ENCODE assay signal across 22 cellular contexts in the genomic region with DNA sequence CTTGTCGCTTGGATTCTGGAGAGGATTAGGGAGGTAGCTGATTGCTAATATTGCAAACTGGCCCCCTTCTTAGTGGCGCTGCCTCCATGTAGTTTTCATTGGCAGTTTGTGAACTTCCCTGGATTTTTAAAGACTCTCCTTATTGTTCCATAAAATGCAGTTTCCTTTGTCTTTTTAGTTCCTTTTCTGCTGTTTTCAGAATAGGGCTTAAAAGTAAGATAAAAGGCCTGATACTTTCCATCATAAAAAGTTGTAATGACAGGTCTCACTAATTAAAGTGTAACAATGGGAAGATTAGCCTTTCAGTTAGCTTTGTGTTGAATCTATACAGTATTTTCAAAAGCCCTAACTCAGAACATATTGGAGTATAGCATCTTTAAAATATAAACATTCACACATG. TPM values are rescaled to one million over a fixed set of nuclear protein-coding genes. Genes with fewer than 3 reads are reported as not detected.
A peak's percentile ranks its signal among the peaks of the same experiment; 100 is the strongest.
DNase-seq lines count a peak whose midpoint lies in the region; ATAC-seq and TF ChIP-seq lines count a peak whose summit lies in the region.
"Had no signal": no experiment of that assay in that cellular context is flagged by ENCODE, and none has a peak within 500 bp of the region (broad histone marks: within the 10 kb centered on the region; RNA-seq: fewer than 3 reads in every experiment).

No MANE protein-coding gene starts in this region.

- H3K9me3 ChIP-seq in HUES48 (ENCODE audit: control insufficient read depth, insufficient read depth, low read length) (no peaks in the 10 kb centered on the region), neural progenitor cell (ENCODE audit: low read depth) (no peaks in the 10 kb centered on the region), trophoblast cell (ENCODE audit: insufficient read depth, low read depth, low read length) (no peaks in the 10 kb centered on the region)
- H3K9me3 ChIP-seq: BE2C, BLaER1 had no signal

- H2BK12ac ChIP-seq in trophoblast cell (ENCODE audit: low read length), result no peak overlapping the region

- H3K18ac ChIP-seq in trophoblast cell (ENCODE audit: low read length), result no peak overlapping the region

- WGBS in trophoblast cell (ENCODE audit: extremely low coverage, insufficient coverage, insufficient read length), result no CpG with 5 or more reads among the region's 2 CpGs

- H3K27me3 ChIP-seq in GM23338 (ENCODE audit: insufficient read depth) (no peaks in the 10 kb centered on the region), HUES48 (ENCODE audit: control insufficient read depth, insufficient read depth, low read length) (no peaks in the 10 kb centered on the region), neural progenitor cell (no peaks in the 10 kb centered on the region), trophoblast cell (ENCODE audit: insufficient read depth, low read length) (no peaks in the 10 kb centered on the region)
- H3K27me3 ChIP-seq: BE2C had no signal

- H2BK5ac ChIP-seq in trophoblast cell (ENCODE audit: low read depth, low read length, poor library complexity), result no peak overlapping the region

- H3K4me3 ChIP-seq in GM23338, result no peak overlapping the region
- H3K4me3 ChIP-seq in HUES48 (ENCODE audit: low read depth, low read length), result no peak overlapping the region
- H3K4me3 ChIP-seq in neural progenitor cell, result no peak overlapping the region
- no peak overlapping the region for H3K4me3 ChIP-seq in trophoblast cell (ENCODE audit: low read depth, low read length)
- H3K4me3 ChIP-seq: BLaER1 had no signal

- H3K4me2 ChIP-seq in GM23338 (peak overlapping the region; percentile 17; the same call in 1 of the 2 replicates), neural progenitor cell (peak overlapping the region; percentile 12), trophoblast cell (ENCODE audit: low read length) (no peak overlapping the region)
- H3K4me2 ChIP-seq: BLaER1 had no signal

- no peak overlapping the region for H4K8ac ChIP-seq in trophoblast cell (ENCODE audit: low read depth, low read length)

- H4K20me1 ChIP-seq in GM23338 (replicated peaks; ENCODE audit: insufficient read depth) (no peaks in the 10 kb centered on the region), neural progenitor cell (ENCODE audit: low read depth) (no peaks in the 10 kb centered on the region)

- H3K27ac Mint-ChIP-seq in GM23338 (no peak overlapping the region), neural progenitor cell (no peak overlapping the region)
- H3K27ac Mint-ChIP-seq: CD14-positive monocyte; CD4-positive, alpha-beta memory T cell; CD4-positive, CD25-positive, alpha-beta regulatory T cell; CD8-positive, alpha-beta memory T cell had no signal

- H3K4me3 Mint-ChIP-seq in GM23338, result no peak overlapping the region
- H3K4me3 Mint-ChIP-seq in neural progenitor cell, result no peak overlapping the region
- H3K4me3 Mint-ChIP-seq: CD14-positive monocyte; CD4-positive, alpha-beta memory T cell; CD4-positive, CD25-positive, alpha-beta regulatory T cell; CD8-positive, alpha-beta memory T cell had no signal

- no peak overlapping the region for H2AFZ ChIP-seq in GM23338
- H2AFZ ChIP-seq in neural progenitor cell (replicated peaks), result no peak overlapping the region
- no peak overlapping the region for H2AFZ ChIP-seq in trophoblast cell (ENCODE audit: insufficient read depth, low read length, poor library complexity)

- H3K27me3 Mint-ChIP-seq in GM23338 (ENCODE audit: insufficient read depth, low read depth, poor library complexity) (no peaks in the 10 kb centered on the region), neural progenitor cell (ENCODE audit: insufficient read depth, low read depth) (no peaks in the 10 kb centered on the region)
- H3K27me3 Mint-ChIP-seq: CD4-positive, CD25-positive, alpha-beta regulatory T cell had no signal

- H3K79me1 ChIP-seq in trophoblast cell (ENCODE audit: low read length), result no peaks in the 10 kb centered on the region

- no peak overlapping the region for H3K14ac ChIP-seq in trophoblast cell (ENCODE audit: low read length)

- H3K4me1 Mint-ChIP-seq in GM23338 (peaks cover 50% of the 10 kb centered on the region), neural progenitor cell (peaks cover 36% of the 10 kb centered on the region)
- H3K4me1 Mint-ChIP-seq: CD14-positive monocyte; CD4-positive, CD25-positive, alpha-beta regulatory T cell; CD8-positive, alpha-beta memory T cell had no signal

- H3K9ac ChIP-seq in HUES48 (ENCODE audit: low read depth, low read length), result no peak overlapping the region
- H3K9ac ChIP-seq in neural progenitor cell, result no peak overlapping the region
- no peak overlapping the region for H3K9ac ChIP-seq in trophoblast cell (ENCODE audit: low read length)
- H3K9ac ChIP-seq: BLaER1 had no signal

- no peak overlapping the region for H3K4ac ChIP-seq in trophoblast cell (ENCODE audit: low read depth, low read length)

- H3K79me2 ChIP-seq in GM23338 (replicated peaks; ENCODE audit: insufficient read depth) (no peaks in the 10 kb centered on the region), neural progenitor cell (ENCODE audit: low read depth) (no peaks in the 10 kb centered on the region), trophoblast cell (ENCODE audit: control insufficient read depth, insufficient read depth, low read length, poor library complexity) (no peaks in the 10 kb centered on the region)

- ATAC-seq in GM23338, result no peak

- H3K9me3 Mint-ChIP-seq in GM23338, result no peaks in the 10 kb centered on the region
- peaks cover 3% of the 10 kb centered on the region for H3K9me3 Mint-ChIP-seq in neural progenitor cell
- H3K9me3 Mint-ChIP-seq: CD4-positive, alpha-beta memory T cell; CD4-positive, CD25-positive, alpha-beta regulatory T cell had no signal

- no peak overlapping the region for H3K27ac ChIP-seq in GM23338 (ENCODE audit: low read depth)
- peak overlapping the region; percentile 45 for H3K27ac ChIP-seq in HUES48 (ENCODE audit: low read depth, low read length)
- H3K27ac ChIP-seq in neural progenitor cell, result no peak overlapping the region
- H3K27ac ChIP-seq in trophoblast cell (ENCODE audit: low read depth, low read length), result no peak overlapping the region
- H3K27ac ChIP-seq: BLaER1 had no signal

- no peak for DNase-seq in GM23338 (ENCODE audit: low spot score)
- DNase-seq in neural progenitor cell (ENCODE audit: low spot score), result no peak
- no peak for DNase-seq in trophoblast cell
- no peak for DNase-seq in stimulated activated CD4-positive, alpha-beta T cell treated with anti-CD3 and anti-CD28 coated beads, Interleukin-2, amount 100 ng/mL, for 24 hours
- no peak for DNase-seq in NCI-H526 (lab: John Stamatoyannopoulos, UW)
- DNase-seq: 8988T; ACHN; BE2C; C1 segment of cervical spinal cord; CD4-positive, alpha-beta memory T cell; CD4-positive, CD25-positive, alpha-beta regulatory T cell; CD8-positive, alpha-beta memory T cell; COR-L47; DMS 273 treated with DMSO at 0.1 percent for 48 hours; DMS153; DMS53; DMS79; GF-D8 had no signal

- H2AK5ac ChIP-seq in trophoblast cell (ENCODE audit: low read length), result no peak overlapping the region

- H4K12ac ChIP-seq in trophoblast cell (ENCODE audit: low read depth, low read length), result no peak overlapping the region

- H3K36me3 Mint-ChIP-seq in GM23338 (ENCODE audit: low read depth) (no peaks in the 10 kb centered on the region), neural progenitor cell (no peaks in the 10 kb centered on the region)
- H3K36me3 Mint-ChIP-seq: CD14-positive monocyte; CD4-positive, alpha-beta memory T cell; CD4-positive, CD25-positive, alpha-beta regulatory T cell; CD8-positive, alpha-beta memory T cell had no signal

- no peak overlapping the region for H3K23ac ChIP-seq in trophoblast cell (ENCODE audit: low read length)

- H3F3A ChIP-seq in GM23338 (replicated peaks; ENCODE audit: low read depth) (no peaks in the 10 kb centered on the region), neural progenitor cell (ENCODE audit: low read depth) (no peaks in the 10 kb centered on the region)

- no peak for TF ChIP-seq CTCF in GM23338 (conservative IDR thresholded peaks at IDR 0.05; ENCODE audit: low read depth in 2 of 2)
- TF ChIP-seq CTCF in neural progenitor cell (IDR thresholded peaks at IDR 0.05), result no peak

- no peak overlapping the region for H4K91ac ChIP-seq in trophoblast cell (ENCODE audit: low read depth, low read length)

- no peak overlapping the region for H2BK120ac ChIP-seq in trophoblast cell (ENCODE audit: insufficient read depth, low read length, poor library complexity)

- H3K4me1 ChIP-seq in GM23338 (ENCODE audit: insufficient read depth), result peaks cover 43% of the 10 kb centered on the region
- H3K4me1 ChIP-seq in HUES48 (ENCODE audit: control insufficient read depth, insufficient read depth, low read length), result peaks cover 56% of the 10 kb centered on the region
- H3K4me1 ChIP-seq in neural progenitor cell, result peaks cover 9% of the 10 kb centered on the region
- H3K4me1 ChIP-seq in trophoblast cell (ENCODE audit: control insufficient read depth in 1 of 2, insufficient read depth in 2 of 2, low read length in 2 of 2), result no peaks in the 10 kb centered on the region
- H3K4me1 ChIP-seq: BE2C, BLaER1 had no signal

- H3K9me2 ChIP-seq in GM23338 (ENCODE audit: insufficient read depth), result no peaks in the 10 kb centered on the region

- H3K36me3 ChIP-seq in GM23338 (ENCODE audit: insufficient read depth) (no peaks in the 10 kb centered on the region), HUES48 (ENCODE audit: control insufficient read depth, insufficient read depth, low read length) (no peaks in the 10 kb centered on the region), neural progenitor cell (no peaks in the 10 kb centered on the region), trophoblast cell (ENCODE audit: control insufficient read depth in 1 of 2, insufficient read depth in 2 of 2, low read length in 2 of 2) (no peaks in the 10 kb centered on the region)
- H3K36me3 ChIP-seq: BE2C, BLaER1 had no signal

TF ChIP-seq in GM23338, 12 proteins besides CTCF, POLR2A, EP300 and RAD21 (continues in another document):
- TF ChIP-seq STAT1 (IDR thresholded peaks at IDR 0.05; ENCODE audit: unreplicated experiment), result no peak
- no peak for TF ChIP-seq JUNB (IDR thresholded peaks at IDR 0.05; ENCODE audit: unreplicated experiment)
- TF ChIP-seq EZH2 (IDR thresholded peaks at IDR 0.05; ENCODE audit: low read depth, unreplicated experiment), result no peak

RNA-seq across cellular contexts. Expression of gene ZIC3, which starts 21.2 kb away (rescaled TPM):
- total RNA-seq in GM23338 (2014; rRNA removed; shearing (Covaris generic)), result 72.9 and 84.4 TPM in 2 replicates
- 29.9 and 30.8 TPM in 2 replicates for polyA plus RNA-seq in GM23338 (2016; fragmentation: Nextera tagmentation; extraction: Ambion mirVana)
- 2.6 and 3.4 TPM in 2 replicates for total RNA-seq in neural progenitor cell (ENCODE audit: low replicate concordance)
- polyA plus RNA-seq in trophoblast cell (2013), result 0.03 and 0.07 TPM in 2 replicates
- total RNA-seq: CD4-positive, alpha-beta memory T cell; CD4-positive, CD25-positive, alpha-beta regulatory T cell; CD8-positive, alpha-beta memory T cell had no signal
- polyA plus RNA-seq: AG04450; CD14-positive monocyte; CD4-positive, alpha-beta memory T cell; CD4-positive, CD25-positive, alpha-beta regulatory T cell; CD8-positive, alpha-beta memory T cell had no signal

Comparison
In these comparisons a context has a peak if more than half of its experiments do, and no peak if none do; other contexts are left out.
1. RNA of gene ZIC3, which starts 21.2 kb away (total RNA-seq): 72.9 to 84.4 TPM in GM23338; 2.6 to 3.4 TPM in neural progenitor cell; every median in the first group is over 10 times any median in the second.